ENCODE assay signal across 1 cellular context in genomic region chr17:49676276-49676868, GRCh38.
TF ChIP-seq lines count a peak whose summit lies in the region.

No MANE protein-coding gene starts in this region.

TF ChIP-seq in GM23338, 12 proteins besides CTCF, POLR2A, EP300 and RAD21 (continued from another document):
- TF ChIP-seq REST (IDR thresholded peaks at IDR 0.05; ENCODE audit: unreplicated experiment) (no peak), ETS1 (IDR thresholded peaks at IDR 0.05) (no peak), JUNB (IDR thresholded peaks at IDR 0.05; ENCODE audit: unreplicated experiment) (no peak), POLR2AphosphoS5 (IDR thresholded peaks at IDR 0.05; ENCODE audit: low read depth) (no peak), STAT1 (IDR thresholded peaks at IDR 0.05; ENCODE audit: unreplicated experiment) (no peak), ZNF462 (CRISPR knock-in tag; IDR thresholded peaks at IDR 0.05) (no peak), EZH2 (IDR thresholded peaks at IDR 0.05; ENCODE audit: low read depth, unreplicated experiment) (no peak), ZNF331 (CRISPR knock-in tag; IDR thresholded peaks at IDR 0.05; ENCODE audit: low read depth) (no peak)
